ENCODE assay signal across 11 cellular contexts in genomic region chrX:13283968-13284914, GRCh38. TPM values are rescaled to one million over a fixed set of nuclear protein-coding genes. Genes with fewer than 3 reads are reported as not detected.
DNase-seq lines count a peak whose midpoint lies in the region; ATAC-seq, FAIRE-seq and TF ChIP-seq lines count a peak whose summit lies in the region.
"Had no signal": no experiment of that assay in that cellular context is flagged by ENCODE, and none has a peak within 500 bp of the region (broad histone marks: within the 10 kb centered on the region; RNA-seq: fewer than 3 reads in every experiment).

No MANE protein-coding gene starts in this region.

- no peak overlapping the region for H4K8ac ChIP-seq in mesenchymal stem cell (ENCODE audit: low read length)

- peak overlapping the region in 1 of 2 experiments; percentile 45 for H3K18ac ChIP-seq in mesenchymal stem cell (ENCODE audit: low read depth in 1 of 2, low read length in 2 of 2)

- TF ChIP-seq CTCF in AG10803 (conservative IDR thresholded peaks at IDR 0.05; ENCODE audit: low read length) = no peak
- TF ChIP-seq CTCF in bronchial epithelial cell (IDR thresholded peaks at IDR 0.05; ENCODE audit: insufficient read depth, low read length, severe bottlenecking) = no peak

- H3K36me3 Mint-ChIP-seq in activated T-helper 17 cell treated with anti-CD3 and anti-CD28 coated beads, Interleukin-2, amount 50 U/mL, for 72 hours (ENCODE audit: low read depth) = no peaks in the 10 kb centered on the region

- no peak overlapping the region for H2BK15ac ChIP-seq in mesenchymal stem cell (ENCODE audit: low read depth, poor library complexity, severe bottlenecking)

- WGBS in mesenchymal stem cell = 65% methylated on average over 2 of the region's 2 CpGs

- peak overlapping the region; percentile 78 for H3K9ac ChIP-seq in mesenchymal stem cell (ENCODE audit: low read length)

- peak overlapping the region; percentile 61 for H2BK120ac ChIP-seq in mesenchymal stem cell (ENCODE audit: low read depth, low read length)

- no peak for ATAC-seq in activated T-helper 17 cell treated with anti-CD3 and anti-CD28 coated beads, Interleukin-2, amount 50 U/mL, for 72 hours (replicated peaks)

- no peaks in the 10 kb centered on the region for H3K4me1 Mint-ChIP-seq in activated T-helper 17 cell treated with anti-CD3 and anti-CD28 coated beads, Interleukin-2, amount 50 U/mL, for 72 hours

- H3K36me3 ChIP-seq in bronchial epithelial cell (ENCODE audit: control insufficient read depth, insufficient read depth, low read length) (no peaks in the 10 kb centered on the region), mesenchymal stem cell (ENCODE audit: control insufficient read depth in 1 of 2, insufficient read depth in 2 of 2, low read depth in 1 of 2, low read length in 2 of 2) (no peaks in the 10 kb centered on the region)
- H3K36me3 ChIP-seq: transverse colon had no signal

- FAIRE-seq in bronchial epithelial cell (lab: Jason Lieb, UNC) = no peak
- FAIRE-seq: kidney had no signal

- TF ChIP-seq EP300 in Ishikawa (IDR thresholded peaks at IDR 0.05; ENCODE audit: borderline replicate concordance) = peak; percentile 49; the same call in 1 of the 2 replicates

- no peak overlapping the region for H3K14ac ChIP-seq in mesenchymal stem cell (ENCODE audit: low read length in 2 of 2)

- H2BK12ac ChIP-seq in mesenchymal stem cell (ENCODE audit: low read length in 2 of 2) = no peak overlapping the region

- H4K91ac ChIP-seq in mesenchymal stem cell (ENCODE audit: low read length) = no peak overlapping the region

- H2BK5ac ChIP-seq in mesenchymal stem cell (ENCODE audit: low read depth, low read length, poor library complexity, severe bottlenecking) = no peak overlapping the region

- H3K4me3 ChIP-seq in AG10803 (ENCODE audit: low read length) (no peak overlapping the region), bronchial epithelial cell (ENCODE audit: low read depth, low read length) (no peak overlapping the region), mesenchymal stem cell (ENCODE audit: insufficient read depth in 1 of 2, low read depth in 1 of 2, low read length in 2 of 2) (no peak overlapping the region)
- H3K4me3 ChIP-seq: transverse colon had no signal

- no peak overlapping the region for H3K23ac ChIP-seq in mesenchymal stem cell (ENCODE audit: low read length in 2 of 2)

- H3K79me1 ChIP-seq in mesenchymal stem cell (replicated peaks; ENCODE audit: low read length, poor library complexity, severe bottlenecking) = no peaks in the 10 kb centered on the region

- DNase-seq in AG10803 (ENCODE audit: low read depth) = peak; percentile 83
- DNase-seq in bronchial epithelial cell (ENCODE audit: low read depth) = peak; percentile 81
- peak; percentile 9 for DNase-seq in mesenchymal stem cell
- no peak for DNase-seq in Kasumi-1 (lab: John Stamatoyannopoulos, UW)
- no peak for DNase-seq in NCI-H774 (lab: John Stamatoyannopoulos, UW)
- DNase-seq in NCI-H1694 treated with DMSO at 0.1 percent for 48 hours (lab: John Stamatoyannopoulos, UW) = no peak
- DNase-seq: kidney, NCI-H510A treated with DMSO at 0.1 percent for 48 hours, transverse colon had no signal

- no peak overlapping the region for H3K4ac ChIP-seq in mesenchymal stem cell (ENCODE audit: low read depth in 1 of 2, low read length in 2 of 2)

- TF ChIP-seq RAD21 in Ishikawa (IDR thresholded peaks at IDR 0.05; ENCODE audit: low read depth) = no peak

- H2AFZ ChIP-seq in mesenchymal stem cell (ENCODE audit: low read depth, low read length) = no peak overlapping the region

- H3K4me1 ChIP-seq in mesenchymal stem cell (ENCODE audit: control insufficient read depth, insufficient read depth, low read depth, low read length) = peaks cover 6% of the 10 kb centered on the region
- H3K4me1 ChIP-seq: transverse colon had no signal

- no peak overlapping the region for H3K4me3 Mint-ChIP-seq in activated T-helper 17 cell treated with anti-CD3 and anti-CD28 coated beads, Interleukin-2, amount 50 U/mL, for 72 hours

- H3K27ac Mint-ChIP-seq in activated T-helper 17 cell treated with anti-CD3 and anti-CD28 coated beads, Interleukin-2, amount 50 U/mL, for 72 hours = no peak overlapping the region

- H3K9me3 ChIP-seq in mesenchymal stem cell (ENCODE audit: control insufficient read depth, low read length) = no peaks in the 10 kb centered on the region
- H3K9me3 ChIP-seq: transverse colon had no signal

- H3K9me3 Mint-ChIP-seq in activated T-helper 17 cell treated with anti-CD3 and anti-CD28 coated beads, Interleukin-2, amount 50 U/mL, for 72 hours = no peaks in the 10 kb centered on the region

- H3K27me3 ChIP-seq in bronchial epithelial cell (ENCODE audit: control insufficient read depth, insufficient read depth, low read length) (no peaks in the 10 kb centered on the region), mesenchymal stem cell (ENCODE audit: control insufficient read depth in 1 of 2, insufficient read depth in 1 of 2, low read length in 2 of 2) (peaks cover 0 to 4% of the 10 kb centered on the region in 2 experiments)
- H3K27me3 ChIP-seq: transverse colon had no signal

- peak overlapping the region; percentile 31 for H2AK5ac ChIP-seq in mesenchymal stem cell (ENCODE audit: low read length, severe bottlenecking)

- no peaks in the 10 kb centered on the region for H3K27me3 Mint-ChIP-seq in activated T-helper 17 cell treated with anti-CD3 and anti-CD28 coated beads, Interleukin-2, amount 50 U/mL, for 72 hours

- H3K27ac ChIP-seq in mesenchymal stem cell (ENCODE audit: low read length, poor library complexity, severe bottlenecking) = peak overlapping the region; percentile 79

- H3K4me2 ChIP-seq in mesenchymal stem cell (ENCODE audit: low read length, poor library complexity, severe bottlenecking) = no peak overlapping the region

TF ChIP-seq in Ishikawa, 13 proteins besides CTCF, POLR2A, EP300 and RAD21:
- no peak for TF ChIP-seq ZBTB7A (IDR thresholded peaks at IDR 0.05; ENCODE audit: low read depth)
- TF ChIP-seq TCF12 (IDR thresholded peaks at IDR 0.05; ENCODE audit: low read depth) = no peak
- 0 out of 2 replicates have a peak, but pooled peaks have one; percentile 22 for TF ChIP-seq TEAD4 (IDR thresholded peaks at IDR 0.05)
- no peak for TF ChIP-seq NFIC (IDR thresholded peaks at IDR 0.05)
- no peak for TF ChIP-seq YY1 (IDR thresholded peaks at IDR 0.05; ENCODE audit: low read depth)
- TF ChIP-seq REST (IDR thresholded peaks at IDR 0.05; ENCODE audit: low read depth) = no peak
- TF ChIP-seq TAF1 (IDR thresholded peaks at IDR 0.05; ENCODE audit: low read depth) = no peak
- no peak for TF ChIP-seq CEBPB (IDR thresholded peaks at IDR 0.05)
- no peak for TF ChIP-seq CREB1 (IDR thresholded peaks at IDR 0.05; ENCODE audit: low read depth)
- TF ChIP-seq USF1 (IDR thresholded peaks at IDR 0.05) = peak; percentile 45
- TF ChIP-seq MAX (IDR thresholded peaks at IDR 0.05) = no peak
- no peak for TF ChIP-seq EGR1 (IDR thresholded peaks at IDR 0.05)

RNA-seq across cellular contexts. Expression of gene ATXN3L, which starts 35.6 kb away (rescaled TPM):
- total RNA-seq in bronchial epithelial cell = not detected in 2 replicates
- not detected for polyA plus RNA-seq in mesenchymal stem cell (2013, experiment 1 of 2)
- not detected for polyA plus RNA-seq in mesenchymal stem cell (2013, experiment 2 of 2)
- not detected for total RNA-seq in activated T-helper 17 cell treated with anti-CD3 and anti-CD28 coated beads, Interleukin-2, amount 50 U/mL, for 72 hours
- total RNA-seq: kidney, transverse colon had no signal

Comparison
In these comparisons a context has a peak if more than half of its experiments do, and no peak if none do; other contexts are left out.
1. DNase-seq: peak in AG10803 (single experiment), bronchial epithelial cell (single experiment) and mesenchymal stem cell (single experiment); none in Kasumi-1 (0 of 2), NCI-H774 (single experiment) and NCI-H1694 treated with DMSO at 0.1 percent for 48 hours (single experiment).